In the genomic region with DNA sequence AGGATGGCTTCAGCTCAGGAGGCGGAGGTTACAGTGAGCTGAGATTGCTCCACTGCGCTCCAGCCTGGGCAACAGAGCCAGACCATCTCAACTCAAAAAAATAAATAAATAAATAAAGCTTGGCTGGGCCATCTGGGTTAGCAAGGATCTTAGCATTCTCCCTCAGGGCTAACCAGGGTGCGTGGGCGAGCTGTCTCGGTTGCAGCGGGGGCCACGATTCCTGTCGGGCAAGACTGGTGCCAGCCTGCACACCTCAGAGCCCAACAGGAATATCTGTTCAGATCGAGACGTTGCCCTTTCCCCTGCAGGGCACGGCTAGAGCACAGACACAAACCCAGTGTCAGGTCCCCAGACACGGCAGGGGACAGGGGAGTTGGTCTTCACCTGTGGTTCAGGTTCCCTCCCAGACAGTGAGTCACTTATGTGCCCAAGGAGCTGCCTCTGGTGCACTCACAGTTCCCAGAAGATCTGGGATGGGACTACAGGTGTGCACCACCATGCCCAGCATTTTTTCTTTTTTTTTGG, we compare ENCODE assay signal across 18 cellular contexts.
DNase-seq lines count a peak whose midpoint lies in the region; ATAC-seq, FAIRE-seq and TF ChIP-seq lines count a peak whose summit lies in the region.
"Had no signal": no experiment of that assay in that cellular context is flagged by ENCODE, and none has a peak within 500 bp of the region (broad histone marks: within the 10 kb centered on the region; RNA-seq: fewer than 3 reads in every experiment).

No MANE protein-coding gene starts in this region.

- intact Hi-C loops in HCT116 (cut with micrococcal nuclease) = no loop called here
- intact Hi-C loops in mammary epithelial cell (cut with micrococcal nuclease) = loop anchor here (5.0 kb wide), 1 partner anchor 75 kb away; a partner anchor contains a TSS
- intact Hi-C loops in pancreas (cut with DNase I) = no loop called here

- FAIRE-seq in pancreas (lab: Jason Lieb, UNC) = no peak
- FAIRE-seq: GM12891 had no signal

- H3K4me2 ChIP-seq in HCT116 (ENCODE audit: low read length) (peak overlapping the region; percentile 7; the same call in 1 of the 2 replicates), mammary epithelial cell (ENCODE audit: insufficient read depth, low read depth, low read length) (peak overlapping the region; percentile 45)
- H3K4me2 ChIP-seq: BLaER1 had no signal

- WGBS in mammary epithelial cell (ENCODE audit: low coverage, missing lambda C conversion rate) = 17% methylated on average over 12 of the region's 12 CpGs
- WGBS in suprapubic skin = 72% methylated on average over 11 of the region's 12 CpGs
- WGBS in pancreas, 2 donors = 89 to 97% methylated on average over 12 of the region's 12 CpGs

- no peak overlapping the region for H2AFZ ChIP-seq in HCT116 (ENCODE audit: low read depth, low read length, poor library complexity, severe bottlenecking)
- no peak overlapping the region for H2AFZ ChIP-seq in mammary epithelial cell (ENCODE audit: low read depth, low read length)

- no peaks in the 10 kb centered on the region for H3K9me3 Mint-ChIP-seq in activated T-cell treated with anti-CD3 and anti-CD28 coated beads, Interleukin-2, amount 50 U/mL, for 24 hours
- H3K9me3 Mint-ChIP-seq: CD4-positive, alpha-beta memory T cell had no signal

- CTCF ChIA-PET in HCT116 (lab: Charles Lee) (no interaction called here), mammary epithelial cell (lab: Charles Lee; ENCODE audit: low non-redundant PET) (no interaction called here)

- H3K27ac ChIP-seq in HCT116 (ENCODE audit: low read depth, low read length) = no peak overlapping the region
- H3K27ac ChIP-seq in mammary epithelial cell (ENCODE audit: insufficient read depth, low read depth, low read length) = no peak overlapping the region
- peak overlapping the region; percentile 37 for H3K27ac ChIP-seq in suprapubic skin
- H3K27ac ChIP-seq in pancreas = no peak overlapping the region
- H3K27ac ChIP-seq: BLaER1, SJSA1 had no signal

- TF ChIP-seq RAD21 in HCT116 (IDR thresholded peaks at IDR 0.05; ENCODE audit: low read depth) = no peak

- H3K27me3 ChIP-seq in HCT116 (ENCODE audit: insufficient read depth, low read length) (no peaks in the 10 kb centered on the region), mammary epithelial cell (ENCODE audit: insufficient read depth, low read length) (no peaks in the 10 kb centered on the region), suprapubic skin (no peaks in the 10 kb centered on the region), pancreas (no peaks in the 10 kb centered on the region)
- H3K27me3 ChIP-seq: BLaER1, SJSA1 had no signal

- H3K4me1 ChIP-seq in HCT116 (ENCODE audit: control insufficient read depth in 1 of 2, insufficient read depth in 2 of 2, low read length in 2 of 2) (peaks cover 54 to 56% of the 10 kb centered on the region in 2 experiments), mammary epithelial cell (ENCODE audit: insufficient read depth, low read length) (peaks cover 38% of the 10 kb centered on the region), suprapubic skin (peaks cover 38% of the 10 kb centered on the region), pancreas (peaks cover 0 to 10% (median 3%) of the 10 kb centered on the region in 3 donors)

- H3K4me3 ChIP-seq in HCT116 (replicated peaks in 1 of 2; ENCODE audit: low read depth in 1 of 2, low read length in 2 of 2) (no peak overlapping the region), mammary epithelial cell (replicated peaks in 1 of 3; ENCODE audit: insufficient read depth in 1 of 3, low read depth in 2 of 3, low read length in 3 of 3) (no peak overlapping the region), suprapubic skin (no peak overlapping the region), pancreas (no peak overlapping the region)
- H3K4me3 ChIP-seq: BLaER1, SJSA1 had no signal

- no peak for DNase-seq in HCT116 (ENCODE audit: low read depth, low spot score)
- peak; percentile 82 for DNase-seq in mammary epithelial cell
- DNase-seq in kidney tubule cell (ENCODE audit: low spot score) = peak; percentile 40
- no peak for DNase-seq in suprapubic skin (ENCODE audit: low spot score in 2 of 2)
- DNase-seq in pancreas = no peak
- DNase-seq in activated T-cell treated with anti-CD3 and anti-CD28 coated beads, Interleukin-2, amount 50 U/mL, for 24 hours = no peak
- DNase-seq: CD4-positive, alpha-beta memory T cell; DMS53; GOT3; KG1; MV-4-11; NCI-H1930; NCI-H226; NCI-H524 had no signal

- RAD21 ChIA-PET in HCT116 (lab: Charles Lee; ENCODE audit: low non-redundant PET in 1 of 2, low total read pairs in 2 of 2, uncharacterized antibody in 2 of 2, unreplicated experiment in 2 of 2) = no interaction called here

- POLR2A ChIA-PET in HCT116 (lab: Charles Lee) = no interaction called here

- H3K79me2 ChIP-seq in HCT116 (ENCODE audit: insufficient read depth, low read length) (no peaks in the 10 kb centered on the region), mammary epithelial cell (ENCODE audit: insufficient read depth, low read length) (no peaks in the 10 kb centered on the region)

- no peak overlapping the region for H3K9ac ChIP-seq in HCT116 (ENCODE audit: low read length)
- no peak overlapping the region for H3K9ac ChIP-seq in mammary epithelial cell (ENCODE audit: insufficient read depth, low read length)
- H3K9ac ChIP-seq: BLaER1 had no signal

- dilution Hi-C loops in mammary epithelial cell (cut with HindIII; ENCODE audit: low sequenced_read_pairs) = loop anchor here (5.0 kb wide), 5 partner anchors 50 to 290 kb away; no protein-coding TSS in a partner anchor

- no peaks in the 10 kb centered on the region for H3K27me3 Mint-ChIP-seq in activated T-cell treated with anti-CD3 and anti-CD28 coated beads, Interleukin-2, amount 50 U/mL, for 24 hours
- H3K27me3 Mint-ChIP-seq: CD4-positive, alpha-beta memory T cell had no signal

- H4K20me1 ChIP-seq in HCT116 (ENCODE audit: insufficient read depth) = no peaks in the 10 kb centered on the region
- no peaks in the 10 kb centered on the region for H4K20me1 ChIP-seq in mammary epithelial cell (ENCODE audit: insufficient read depth, low read length)
- H4K20me1 ChIP-seq: BLaER1 had no signal

- H3K27ac Mint-ChIP-seq in activated T-cell treated with anti-CD3 and anti-CD28 coated beads, Interleukin-2, amount 50 U/mL, for 24 hours = no peak overlapping the region

- no TSS peak for BruUV-seq in HCT116 (replicated peaks; lab: Mats Ljungman, UMichigan)
- no TSS peak for BruUV-seq in mammary epithelial cell (replicated peaks; lab: Mats Ljungman, UMichigan)

- no peak for TF ChIP-seq CTCF in HCT116 (IDR thresholded peaks at IDR 0.05 in 2 of 3, conservative IDR thresholded peaks at IDR 0.05 in 1 of 3; ENCODE audit: borderline replicate concordance in 1 of 3, insufficient read depth in 1 of 3, low read depth in 2 of 3, low read length in 2 of 3)
- no peak for TF ChIP-seq CTCF in mammary epithelial cell (conservative IDR thresholded peaks at IDR 0.05 in 1 of 2, IDR thresholded peaks at IDR 0.05 in 1 of 2; ENCODE audit: extremely low read depth in 1 of 2, insufficient read depth in 1 of 2, low read depth in 1 of 2, low read length in 2 of 2)
- TF ChIP-seq CTCF in suprapubic skin (IDR thresholded peaks at IDR 0.05) = no peak
- no peak for TF ChIP-seq CTCF in pancreas (IDR thresholded peaks at IDR 0.05)

- H3K4me3 Mint-ChIP-seq in activated T-cell treated with anti-CD3 and anti-CD28 coated beads, Interleukin-2, amount 50 U/mL, for 24 hours = no peak overlapping the region
- H3K4me3 Mint-ChIP-seq: CD4-positive, alpha-beta memory T cell had no signal

- H3K9me3 ChIP-seq in HCT116 (ENCODE audit: control insufficient read depth in 1 of 2, insufficient read depth in 1 of 2, low read depth in 1 of 2, low read length in 2 of 2) (no peaks in the 10 kb centered on the region), mammary epithelial cell (replicated peaks; ENCODE audit: insufficient read depth, low read length) (no peaks in the 10 kb centered on the region), suprapubic skin (no peaks in the 10 kb centered on the region), pancreas (no peaks in the 10 kb centered on the region)
- H3K9me3 ChIP-seq: BLaER1, SJSA1 had no signal

- ATAC-seq in HCT116 (peak; percentile 42; the same call in 1 of the 2 replicates), GM18867 (IDR thresholded peaks at IDR 0.05; ENCODE audit: unreplicated experiment) (no peak), pancreas (no peak)

- TF ChIP-seq EP300 in suprapubic skin (IDR thresholded peaks at IDR 0.05) = no peak

- no peaks in the 10 kb centered on the region for H3K9me2 ChIP-seq in HCT116 (ENCODE audit: insufficient read depth)

- no peak for TF ChIP-seq POLR2A in HCT116 (IDR thresholded peaks at IDR 0.05; ENCODE audit: borderline replicate concordance, extremely low read depth, insufficient read depth, insufficient read length)
- no peak for TF ChIP-seq POLR2A in suprapubic skin (IDR thresholded peaks at IDR 0.05)

- no peaks in the 10 kb centered on the region for H3K4me1 Mint-ChIP-seq in activated T-cell treated with anti-CD3 and anti-CD28 coated beads, Interleukin-2, amount 50 U/mL, for 24 hours (ENCODE audit: low read depth)
- H3K4me1 Mint-ChIP-seq: CD4-positive, alpha-beta memory T cell had no signal

- no peaks in the 10 kb centered on the region for H3K36me3 ChIP-seq in HCT116 (ENCODE audit: control insufficient read depth in 1 of 2, insufficient read depth in 2 of 2, low read length in 2 of 2)
- no peaks in the 10 kb centered on the region for H3K36me3 ChIP-seq in mammary epithelial cell (ENCODE audit: insufficient read depth, low read length)
- no peaks in the 10 kb centered on the region for H3K36me3 ChIP-seq in suprapubic skin
- no peaks in the 10 kb centered on the region for H3K36me3 ChIP-seq in pancreas

- in situ Hi-C loops in mammary epithelial cell (cut with MboI; ENCODE audit: low sequenced_read_pairs in 2 of 2) = no loop called here

- no peaks in the 10 kb centered on the region for H3K36me3 Mint-ChIP-seq in activated T-cell treated with anti-CD3 and anti-CD28 coated beads, Interleukin-2, amount 50 U/mL, for 24 hours (ENCODE audit: low read depth)
- H3K36me3 Mint-ChIP-seq: CD4-positive, alpha-beta memory T cell had no signal

TF ChIP-seq in HCT116, 20 proteins besides CTCF, POLR2A, EP300 and RAD21:
- TF ChIP-seq SIN3A (IDR thresholded peaks at IDR 0.05; ENCODE audit: low read depth) (no peak), EGR1 (IDR thresholded peaks at IDR 0.05; ENCODE audit: low read depth) (peak; percentile 48; the same call in 1 of the 2 replicates)

Comparison
In these comparisons a context has a peak if more than half of its experiments do, and no peak if none do; other contexts are left out.
1. DNase-seq: peak in mammary epithelial cell (single experiment) and kidney tubule cell (single experiment); none in HCT116 (single experiment), suprapubic skin (0 of 2), pancreas (0 of 6) and activated T-cell treated with anti-CD3 and anti-CD28 coated beads, Interleukin-2, amount 50 U/mL, for 24 hours (single experiment).